Comparison of ENCODE assay signal across 29 cellular contexts in the genomic region with DNA sequence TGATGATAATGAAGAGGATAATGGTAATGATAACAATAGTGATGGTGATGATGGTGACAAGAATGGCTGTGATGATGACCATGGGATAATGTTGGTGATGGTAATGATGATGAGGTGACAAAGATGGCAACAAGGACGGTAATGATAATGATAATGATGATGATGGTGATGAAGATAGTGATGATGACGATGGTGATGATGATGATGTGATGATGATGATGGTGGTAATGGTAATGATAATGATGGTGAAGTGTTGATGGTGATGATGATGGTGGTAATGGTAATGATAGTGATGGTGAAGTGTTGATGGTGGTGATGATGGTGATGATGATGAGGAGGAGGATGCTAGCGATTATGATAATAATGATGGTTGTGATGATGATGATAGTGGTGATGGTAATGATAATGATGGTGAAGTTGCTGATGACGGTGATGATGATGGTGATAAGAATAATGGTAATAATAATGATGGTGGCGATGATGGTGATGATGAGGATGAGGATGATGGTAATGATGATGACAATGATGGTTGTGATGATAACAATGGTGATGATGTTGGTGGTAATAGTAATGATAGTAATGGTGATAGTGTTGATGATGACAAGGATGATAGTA. TPM values are rescaled to one million over a fixed set of nuclear protein-coding genes. Genes with fewer than 3 reads are reported as not detected.
"Had no signal": no experiment of that assay in that cellular context is flagged by ENCODE, and none has a peak within 500 bp of the region (broad histone marks: within the 10 kb centered on the region; RNA-seq: fewer than 3 reads in every experiment).

No MANE protein-coding gene starts in this region.

- H2AFZ ChIP-seq: neural progenitor cell, parathyroid adenoma had no signal

- H3K79me2 ChIP-seq: parathyroid adenoma had no signal

- H3K4me2 ChIP-seq: neural progenitor cell, smooth muscle cell had no signal

- H3K36me3 ChIP-seq: neural progenitor cell, ovary, spleen, suprapubic skin, tibial artery, transverse colon, upper lobe of right lung, vagina had no signal

- H3K27ac ChIP-seq: neural progenitor cell, ovary, parathyroid adenoma, psoas muscle, skin epidermis, spleen, suprapubic skin, testis, tibial artery, transverse colon, upper lobe of right lung, vagina had no signal

- H3K27me3 ChIP-seq: neural progenitor cell, ovary, spleen, suprapubic skin, testis, tibial artery, transverse colon, upper lobe of right lung, vagina had no signal

- H3K9me3 ChIP-seq: ovary, psoas muscle, testis, tibial artery, transverse colon, upper lobe of right lung, vagina had no signal

- DNase-seq: natural killer cell; occipital lobe; ovary; posterior cingulate gyrus; psoas muscle; right cardiac atrium; spleen; stimulated activated CD4-positive, alpha-beta T cell treated with anti-CD3 and anti-CD28 coated beads, Interleukin-12 subunit alpha, Interleukin-12 subunit beta, amount 100 ng/mL, for 4 hours; stimulated activated CD4-positive, alpha-beta T cell treated with anti-CD3 and anti-CD28 coated beads, Interleukin-1b, Interleukin-23, amount 100 ng/mL, for 48 hours; stimulated activated CD4-positive, alpha-beta T cell treated with anti-CD3 and anti-CD28 coated beads, Interleukin-4, amount 100 ng/mL, for 1 hour; stimulated activated CD4-positive, alpha-beta T cell treated with anti-CD3 and anti-CD28 coated beads, Interleukin-4, amount 100 ng/mL, for 4 hours; stimulated activated CD8-positive, alpha-beta memory T cell treated with anti-CD3 and anti-CD28 coated beads, Interleukin-4, amount 100 ng/mL, for 48 hours; stimulated activated naive CD4-positive, alpha-beta T cell; stimulated activated naive CD8-positive, alpha-beta T cell treated with anti-CD3 and anti-CD28 coated beads, Interleukin-15, amount 100 ng/mL, for 72 hours; stimulated activated naive CD8-positive, alpha-beta T cell treated with anti-CD3 and anti-CD28 coated beads, Interleukin-15, Interleukin-2, amounts not matched to agents 100 U/mL and 50 U/mL, for 24 hours; substantia nigra; testis; tibial artery; transverse colon; upper lobe of right lung had no signal

- H3K4me3 ChIP-seq: neural progenitor cell, ovary, psoas muscle, skin epidermis, smooth muscle cell, spleen, suprapubic skin, testis, tibial artery, transverse colon, upper lobe of right lung, vagina had no signal

- ATAC-seq: natural killer cell; psoas muscle; right cardiac atrium; sciatic nerve; stimulated activated memory B cell treated with anti-CD40 and anti-IgM and Interleukin-4, amounts not matched to agents 10 μg/mL and 1 μg/mL and 100 μg/mL, for 72 hours; stimulated activated naive CD8-positive, alpha-beta T cell treated with anti-CD3 and anti-CD28 coated beads, Interleukin-15, amount 100 ng/mL, for 72 hours; stimulated activated naive CD8-positive, alpha-beta T cell treated with anti-CD3 and anti-CD28 coated beads, Interleukin-15, Interleukin-2, amounts not matched to agents 100 U/mL and 50 U/mL, for 24 hours; upper lobe of right lung had no signal

- H3K4me1 ChIP-seq: neural progenitor cell, parathyroid adenoma, psoas muscle, spleen, suprapubic skin, testis, tibial artery, transverse colon, upper lobe of right lung, vagina had no signal

- H3K9ac ChIP-seq: neural progenitor cell, parathyroid adenoma had no signal

RNA-seq across cellular contexts. Expression of a gene that starts 54.7 kb away (rescaled TPM):
- total RNA-seq: natural killer cell, renal cortical epithelial cell, transverse colon, upper lobe of right lung, vagina had no signal
